In the genomic region with DNA sequence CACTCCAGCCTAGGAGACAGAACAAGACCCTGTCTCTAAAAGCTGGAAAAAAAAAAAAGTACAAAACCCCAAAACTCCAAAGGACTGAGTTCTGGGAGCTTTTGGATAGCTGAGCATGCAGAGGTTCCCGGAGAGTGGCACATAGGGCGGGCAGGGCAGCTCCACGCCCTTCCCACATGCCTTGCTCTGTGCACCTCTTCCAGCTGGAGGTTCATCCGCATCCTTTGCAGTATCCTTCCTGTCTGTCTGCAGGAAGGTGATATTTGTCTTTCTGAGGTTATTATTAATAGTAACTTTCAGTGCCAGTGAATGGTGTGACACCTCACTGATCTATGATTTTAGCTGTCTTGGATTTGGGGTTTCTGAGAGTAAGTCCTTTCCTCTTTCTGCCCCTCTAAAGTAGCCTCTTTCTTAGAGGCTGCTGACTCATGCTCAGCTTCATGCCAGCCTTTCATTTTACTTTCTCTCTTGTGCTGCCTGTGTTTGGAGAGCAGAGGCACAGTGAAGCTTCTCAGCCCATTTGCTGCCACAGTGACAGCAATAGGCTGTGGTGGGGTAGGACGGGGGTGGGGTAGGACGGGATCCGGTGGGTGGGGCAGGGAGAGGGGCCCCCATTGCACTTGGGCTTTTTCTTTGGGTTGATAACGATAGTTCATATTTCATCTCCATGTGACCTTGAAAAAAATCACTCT, we compare ENCODE assay signal across 10 cellular contexts.
A peak's percentile ranks its signal among the peaks of the same experiment; 100 is the strongest.
DNase-seq lines count a peak whose midpoint lies in the region; ATAC-seq and TF ChIP-seq lines count a peak whose summit lies in the region.
"Had no signal": no experiment of that assay in that cellular context is flagged by ENCODE, and none has a peak within 500 bp of the region (broad histone marks: within the 10 kb centered on the region; RNA-seq: fewer than 3 reads in every experiment).

No MANE protein-coding gene starts in this region.

- H3K36me3 Mint-ChIP-seq in activated CD4-positive, alpha-beta T cell treated with anti-CD3 and anti-CD28 coated beads for 36 hours (ENCODE audit: low read depth), result no peaks in the 10 kb centered on the region
- H3K36me3 Mint-ChIP-seq in effector memory CD8-positive, alpha-beta T cell (ENCODE audit: insufficient read depth), result peaks cover 13% of the 10 kb centered on the region
- H3K36me3 Mint-ChIP-seq in activated T-helper 1 cell treated with anti-CD3 and anti-CD28 coated beads, Interleukin-12 subunit alpha, Interleukin-12 subunit beta, Interleukin-2, Interleukin-4 antibody, amounts not matched to agents 30 ng/mL and 10 ng/mL and 1 ng/mL, durations not matched to agents 14 hours and 24 hours and 36 hours (ENCODE audit: low read depth), result peaks cover 10% of the 10 kb centered on the region

- intact Hi-C loops in activated CD4-positive, alpha-beta T cell treated with anti-CD3 and anti-CD28 coated beads for 36 hours (cut with DNase I, micrococcal nuclease), result loop anchor here in 1 of 2 experiments (5.0 kb wide), 1 partner anchor 68 kb away; no protein-coding TSS in a partner anchor
- intact Hi-C loops in activated T-helper 1 cell treated with anti-CD3 and anti-CD28 coated beads, Interleukin-12 subunit alpha, Interleukin-12 subunit beta, Interleukin-2, Interleukin-4 antibody, amounts not matched to agents 30 ng/mL and 10 ng/mL and 1 ng/mL, durations not matched to agents 14 hours and 24 hours and 36 hours (cut with micrococcal nuclease), result no loop called here

- peak; percentile 81 for ATAC-seq in activated CD4-positive, alpha-beta T cell treated with anti-CD3 and anti-CD28 coated beads for 36 hours
- peak; percentile 31 for ATAC-seq in effector memory CD8-positive, alpha-beta T cell (replicated peaks)

- TF ChIP-seq POLR2A in NB4 (IDR thresholded peaks at IDR 0.05; ENCODE audit: extremely low read depth, insufficient read length), result no peak

- no peaks in the 10 kb centered on the region for H3K27me3 Mint-ChIP-seq in activated CD4-positive, alpha-beta T cell treated with anti-CD3 and anti-CD28 coated beads for 36 hours
- H3K27me3 Mint-ChIP-seq in effector memory CD8-positive, alpha-beta T cell, result no peaks in the 10 kb centered on the region
- no peaks in the 10 kb centered on the region for H3K27me3 Mint-ChIP-seq in activated T-helper 1 cell treated with anti-CD3 and anti-CD28 coated beads, Interleukin-12 subunit alpha, Interleukin-12 subunit beta, Interleukin-2, Interleukin-4 antibody, amounts not matched to agents 30 ng/mL and 10 ng/mL and 1 ng/mL, durations not matched to agents 14 hours and 24 hours and 36 hours (ENCODE audit: insufficient read depth)

- TF ChIP-seq CTCF in NB4 (IDR thresholded peaks at IDR 0.05; ENCODE audit: low read depth, low read length), result no peak

- peak overlapping the region; percentile 50 for H3K4me2 ChIP-seq in skeletal muscle satellite cell (ENCODE audit: low read length)

- peak overlapping the region; percentile 9 for H3K27ac Mint-ChIP-seq in activated CD4-positive, alpha-beta T cell treated with anti-CD3 and anti-CD28 coated beads for 36 hours
- H3K27ac Mint-ChIP-seq in effector memory CD8-positive, alpha-beta T cell, result peak overlapping the region; percentile 52 to 85
- no peak overlapping the region for H3K27ac Mint-ChIP-seq in activated T-helper 1 cell treated with anti-CD3 and anti-CD28 coated beads, Interleukin-12 subunit alpha, Interleukin-12 subunit beta, Interleukin-2, Interleukin-4 antibody, amounts not matched to agents 30 ng/mL and 10 ng/mL and 1 ng/mL, durations not matched to agents 14 hours and 24 hours and 36 hours

- DNase-seq in activated CD4-positive, alpha-beta T cell treated with anti-CD3 and anti-CD28 coated beads for 36 hours, result peak; percentile 41
- no peak for DNase-seq in activated CD4-positive, alpha-beta T cell treated with anti-CD3 and anti-CD28 coated beads, Interleukin-2, amount 50 U/mL, for 4 hours
- DNase-seq in NB4 (ENCODE audit: low read depth), result peak; percentile 62
- no peak for DNase-seq in effector memory CD8-positive, alpha-beta T cell
- DNase-seq in activated T-helper 1 cell treated with anti-CD3 and anti-CD28 coated beads, Interleukin-12 subunit alpha, Interleukin-12 subunit beta, Interleukin-2, Interleukin-4 antibody, amounts not matched to agents 30 ng/mL and 10 ng/mL and 1 ng/mL, durations not matched to agents 14 hours and 24 hours and 36 hours (ENCODE audit: low spot score), result no peak
- DNase-seq in cerebellar cortex (ENCODE audit: low spot score), result no peak
- no peak for DNase-seq in NCI-H1436 treated with DMSO at 0.1 percent for 48 hours (lab: John Stamatoyannopoulos, UW)
- DNase-seq: AML-193, NCI-H226 had no signal

- peaks cover 83% of the 10 kb centered on the region for H3K4me1 Mint-ChIP-seq in activated CD4-positive, alpha-beta T cell treated with anti-CD3 and anti-CD28 coated beads for 36 hours
- H3K4me1 Mint-ChIP-seq in effector memory CD8-positive, alpha-beta T cell (ENCODE audit: low read depth in 2 of 2), result peaks cover 66 to 89% of the 10 kb centered on the region in 2 donors
- H3K4me1 Mint-ChIP-seq in activated T-helper 1 cell treated with anti-CD3 and anti-CD28 coated beads, Interleukin-12 subunit alpha, Interleukin-12 subunit beta, Interleukin-2, Interleukin-4 antibody, amounts not matched to agents 30 ng/mL and 10 ng/mL and 1 ng/mL, durations not matched to agents 14 hours and 24 hours and 36 hours (ENCODE audit: low read depth), result peaks cover 71% of the 10 kb centered on the region

- no peak overlapping the region for H3K4me3 Mint-ChIP-seq in activated CD4-positive, alpha-beta T cell treated with anti-CD3 and anti-CD28 coated beads for 36 hours
- H3K4me3 Mint-ChIP-seq in effector memory CD8-positive, alpha-beta T cell, result no peak overlapping the region
- no peak overlapping the region for H3K4me3 Mint-ChIP-seq in activated T-helper 1 cell treated with anti-CD3 and anti-CD28 coated beads, Interleukin-12 subunit alpha, Interleukin-12 subunit beta, Interleukin-2, Interleukin-4 antibody, amounts not matched to agents 30 ng/mL and 10 ng/mL and 1 ng/mL, durations not matched to agents 14 hours and 24 hours and 36 hours

- CTCF ChIA-PET in activated CD4-positive, alpha-beta T cell treated with anti-CD3 and anti-CD28 coated beads for 36 hours (lab: Charles Lee), result interaction anchor here (0.6 to 1.7 kb wide), 13 partner anchors 11 to 1049 kb away, joined by 3 to 9 read pairs (median 3); no protein-coding TSS in a partner anchor

- no peak overlapping the region for H3K4me3 ChIP-seq in NB4 (ENCODE audit: low read depth, low read length)
- no peak overlapping the region for H3K4me3 ChIP-seq in skeletal muscle satellite cell (ENCODE audit: low read length)

- H3K9ac ChIP-seq in skeletal muscle satellite cell (ENCODE audit: low read depth, low read length), result no peak overlapping the region

- no peaks in the 10 kb centered on the region for H3K9me3 Mint-ChIP-seq in activated CD4-positive, alpha-beta T cell treated with anti-CD3 and anti-CD28 coated beads for 36 hours (ENCODE audit: low read depth)
- H3K9me3 Mint-ChIP-seq in effector memory CD8-positive, alpha-beta T cell, result no peaks in the 10 kb centered on the region
- H3K9me3 Mint-ChIP-seq in activated T-helper 1 cell treated with anti-CD3 and anti-CD28 coated beads, Interleukin-12 subunit alpha, Interleukin-12 subunit beta, Interleukin-2, Interleukin-4 antibody, amounts not matched to agents 30 ng/mL and 10 ng/mL and 1 ng/mL, durations not matched to agents 14 hours and 24 hours and 36 hours, result no peaks in the 10 kb centered on the region

- peaks cover 5% of the 10 kb centered on the region for H3K4me1 ChIP-seq in skeletal muscle satellite cell (ENCODE audit: control insufficient read depth, insufficient read depth, low read length)

- H3K27me3 ChIP-seq in skeletal muscle satellite cell (ENCODE audit: control insufficient read depth, insufficient read depth, low read length), result no peaks in the 10 kb centered on the region

- no peaks in the 10 kb centered on the region for H3K9me3 ChIP-seq in skeletal muscle satellite cell (replicated peaks; ENCODE audit: low read length)

- POLR2A ChIA-PET in activated CD4-positive, alpha-beta T cell treated with anti-CD3 and anti-CD28 coated beads for 36 hours (lab: Charles Lee), result no interaction called here

- no peaks in the 10 kb centered on the region for H3K36me3 ChIP-seq in skeletal muscle satellite cell (ENCODE audit: insufficient read depth, low read length)

Comparison
In these comparisons a context has a peak if more than half of its experiments do, and no peak if none do; other contexts are left out.
1. DNase-seq: peak in activated CD4-positive, alpha-beta T cell treated with anti-CD3 and anti-CD28 coated beads for 36 hours (single experiment) and NB4 (single experiment); none in activated CD4-positive, alpha-beta T cell treated with anti-CD3 and anti-CD28 coated beads, Interleukin-2, amount 50 U/mL, for 4 hours (0 of 2), effector memory CD8-positive, alpha-beta T cell (0 of 3), activated T-helper 1 cell treated with anti-CD3 and anti-CD28 coated beads, Interleukin-12 subunit alpha, Interleukin-12 subunit beta, Interleukin-2, Interleukin-4 antibody, amounts not matched to agents 30 ng/mL and 10 ng/mL and 1 ng/mL, durations not matched to agents 14 hours and 24 hours and 36 hours (single experiment), cerebellar cortex (single experiment) and NCI-H1436 treated with DMSO at 0.1 percent for 48 hours (single experiment).